ENCODE assay signal across 22 cellular contexts in the genomic region with DNA sequence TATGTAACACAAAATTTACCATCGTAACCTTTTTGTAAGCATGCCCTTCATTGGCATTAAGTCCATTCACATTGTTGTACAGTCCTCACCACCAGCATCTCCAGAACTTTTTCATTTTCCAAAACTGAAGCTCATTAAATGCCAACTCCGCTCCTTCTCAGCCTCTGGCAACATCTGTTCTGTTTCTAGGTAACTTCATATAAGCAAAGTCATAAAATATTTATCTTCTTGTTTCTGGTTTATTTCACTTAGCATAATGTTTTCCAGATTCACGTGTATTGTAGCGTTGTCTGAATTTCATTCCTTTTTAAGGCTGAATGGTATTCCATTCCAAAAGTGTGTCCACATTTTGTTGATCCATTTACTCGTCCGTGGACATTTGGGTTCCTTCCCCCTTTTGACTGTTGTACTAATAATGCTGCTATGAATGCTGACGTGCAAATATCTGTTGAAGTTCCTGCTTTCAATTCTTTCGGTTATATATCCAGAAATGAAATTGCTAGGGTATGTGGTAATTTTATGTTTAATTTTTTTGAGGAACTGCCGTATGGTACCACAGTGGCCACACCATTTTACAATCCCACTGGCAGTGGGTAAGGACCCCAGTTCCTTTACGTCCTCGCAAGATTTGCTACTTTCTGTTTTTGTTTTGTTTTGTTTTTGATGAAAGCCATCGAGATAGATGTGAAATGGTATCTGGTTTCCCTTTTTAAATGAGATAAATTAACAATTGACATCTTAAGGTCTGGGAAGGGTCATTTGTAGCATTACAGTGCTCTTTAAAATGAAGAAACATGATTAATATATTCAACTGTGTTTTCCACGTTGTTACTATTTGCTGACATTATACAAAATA.
DNase-seq lines count a peak whose midpoint lies in the region; ATAC-seq and TF ChIP-seq lines count a peak whose summit lies in the region.
"Had no signal": no experiment of that assay in that cellular context is flagged by ENCODE, and none has a peak within 500 bp of the region (broad histone marks: within the 10 kb centered on the region; RNA-seq: fewer than 3 reads in every experiment).

No MANE protein-coding gene starts in this region.

- no peak overlapping the region for H3K4me3 ChIP-seq in HEK293 (ENCODE audit: low read depth, low read length)
- peak overlapping the region; percentile 14 for H3K4me3 ChIP-seq in choroid plexus epithelial cell (ENCODE audit: low read depth, low read length)
- no peak overlapping the region for H3K4me3 ChIP-seq in left lung
- H3K4me3 ChIP-seq in rectal smooth muscle tissue (ENCODE audit: low read length): no peak overlapping the region
- H3K4me3 ChIP-seq: esophagus squamous epithelium had no signal

- intact Hi-C loops in left lung (cut with DNase I): no loop called here

- ATAC-seq in left lung (peak; percentile 37), HG03342 (IDR thresholded peaks at IDR 0.05; ENCODE audit: unreplicated experiment) (no peak)
- ATAC-seq: activated naive CD4-positive, alpha-beta T cell treated with anti-CD3 and anti-CD28 coated beads, Interleukin-2, amount 50 U/mL, for 72 hours had no signal

- no peak overlapping the region for H3K9ac ChIP-seq in rectal smooth muscle tissue (ENCODE audit: low read length)

- H3K27ac ChIP-seq in HEK293 (ENCODE audit: extremely low read depth, low read depth, low read length): peak overlapping the region; percentile 51
- peak overlapping the region in 1 of 2 donors; percentile 35 for H3K27ac ChIP-seq in left lung
- H3K27ac ChIP-seq in rectal smooth muscle tissue (ENCODE audit: low read depth, low read length): peak overlapping the region; percentile 88
- H3K27ac ChIP-seq: esophagus squamous epithelium, WERI-Rb-1 had no signal

- H3K9me3 ChIP-seq in HEK293 (ENCODE audit: control insufficient read depth, insufficient read depth, low read depth, low read length): no peaks in the 10 kb centered on the region
- H3K9me3 ChIP-seq in left lung: no peaks in the 10 kb centered on the region
- H3K9me3 ChIP-seq: esophagus squamous epithelium had no signal

- no peak for TF ChIP-seq CTCF in HEK293 (tag by site-specific recombination; IDR thresholded peaks at IDR 0.05)
- TF ChIP-seq CTCF in choroid plexus epithelial cell (conservative IDR thresholded peaks at IDR 0.05; ENCODE audit: low read depth, low read length): no peak
- no peak for TF ChIP-seq CTCF in left lung (IDR thresholded peaks at IDR 0.05)

- H3K4me1 ChIP-seq in HEK293 (ENCODE audit: control insufficient read depth, insufficient read depth, low read length) (peaks cover 5% of the 10 kb centered on the region; the same call in 1 of the 2 replicates), left lung (peaks cover 0 to 11% of the 10 kb centered on the region in 2 donors), rectal smooth muscle tissue (ENCODE audit: control insufficient read depth, insufficient read depth, low read length) (peaks cover 17% of the 10 kb centered on the region)
- H3K4me1 ChIP-seq: esophagus squamous epithelium had no signal

- H3K36me3 ChIP-seq in HEK293 (ENCODE audit: control insufficient read depth in 2 of 2, insufficient read depth in 1 of 2, low read length in 2 of 2) (peaks cover 0 to 28% of the 10 kb centered on the region in 2 experiments; a peak in 1 of 3 replicates), left lung (peaks cover 0 to 52% of the 10 kb centered on the region in 2 donors), rectal smooth muscle tissue (ENCODE audit: control insufficient read depth, insufficient read depth, low read length) (peaks cover 14% of the 10 kb centered on the region)

- CTCF ChIA-PET in HEK293 (lab: Yijun Ruan, JAX): no interaction called here

- DNase-seq in choroid plexus epithelial cell (ENCODE audit: low read depth) (no peak), left lung (no peak), A172 (ENCODE audit: low spot score) (no peak), putamen (ENCODE audit: low spot score) (no peak)
- DNase-seq in stimulated activated CD4-positive, alpha-beta T cell treated with anti-CD3 and anti-CD28 coated beads, Interleukin-2, amount 100 ng/mL, for 48 hours: no peak
- DNase-seq: activated CD4-positive, alpha-beta T cell treated with anti-CD3 and anti-CD28 coated beads, Interleukin-2, amount 50 U/mL, for 48 hours; activated T-cell treated with anti-CD3 and anti-CD28 coated beads, Interleukin-2, amount 50 U/mL, for 1 hour; esophagus squamous epithelium; H9; islet precursor cell; Karpas-422; NCI-H1105 treated with DMSO at 0.1 percent for 48 hours; NCI-H2171; NCI-H748 treated with DMSO at 0.1 percent for 48 hours; posterior cingulate gyrus; stimulated activated naive CD4-positive, alpha-beta T cell; SW 1271; WERI-Rb-1 had no signal

- H3K27me3 ChIP-seq in left lung (no peaks in the 10 kb centered on the region), rectal smooth muscle tissue (ENCODE audit: control insufficient read depth, insufficient read depth, low read length) (no peaks in the 10 kb centered on the region)
- H3K27me3 ChIP-seq: esophagus squamous epithelium had no signal

- POLR2A ChIA-PET in HEK293 (lab: Yijun Ruan, JAX): no interaction called here

TF ChIP-seq in HEK293, 187 proteins besides CTCF, POLR2A, EP300 and RAD21 (continues in another document):
- TF ChIP-seq ZNF174 (tag by site-specific recombination; IDR thresholded peaks at IDR 0.05) (no peak), ZNF664 (tag by site-specific recombination; IDR thresholded peaks at IDR 0.05) (peak; percentile 81), ZNF26 (tag by site-specific recombination; IDR thresholded peaks at IDR 0.05) (no peak), KLF16 (tag by site-specific recombination; IDR thresholded peaks at IDR 0.05) (no peak), ZFP3 (tag by site-specific recombination; IDR thresholded peaks at IDR 0.05; ENCODE audit: low read depth) (no peak), YY2 (tag by site-specific recombination; IDR thresholded peaks at IDR 0.05) (no peak), ZNF157 (tag by site-specific recombination; IDR thresholded peaks at IDR 0.05) (no peak), ZNF626 (tag by site-specific recombination; IDR thresholded peaks at IDR 0.05) (no peak), GLIS1 (tag by site-specific recombination; IDR thresholded peaks at IDR 0.05) (no peak), ZNF704 (tag by site-specific recombination; IDR thresholded peaks at IDR 0.05) (no peak), ZNF324 (tag by site-specific recombination; IDR thresholded peaks at IDR 0.05) (0 out of 2 replicates have a peak, but pooled peaks have one; percentile 23), ZNF658 (tag by site-specific recombination; IDR thresholded peaks at IDR 0.05) (no peak), ZBTB8A (tag by site-specific recombination; IDR thresholded peaks at IDR 0.05) (0 out of 2 replicates have a peak, but pooled peaks have one; percentile 40), ZNF529 (tag by site-specific recombination; IDR thresholded peaks at IDR 0.05; ENCODE audit: insufficient replicate concordance) (no peak), ZNF19 (tag by site-specific recombination; IDR thresholded peaks at IDR 0.05; ENCODE audit: low read depth) (no peak), ZNF335 (tag by site-specific recombination; conservative IDR thresholded peaks at IDR 0.05) (peak; percentile 30; the same call in 1 of the 2 replicates), GFI1B (tag by site-specific recombination; IDR thresholded peaks at IDR 0.05) (no peak), ZBTB21 (tag by site-specific recombination; IDR thresholded peaks at IDR 0.05) (no peak), ZNF561 (tag by site-specific recombination; IDR thresholded peaks at IDR 0.05; ENCODE audit: borderline replicate concordance) (no peak)
